In genomic region chr1:19484338-19484792, GRCh38 we compare ENCODE assay signal across 8 cellular contexts. TPM values are rescaled to one million over a fixed set of nuclear protein-coding genes. Genes with fewer than 3 reads are reported as not detected.
DNase-seq lines count a peak whose midpoint lies in the region; ATAC-seq and TF ChIP-seq lines count a peak whose summit lies in the region.

No MANE protein-coding gene starts in this region.

- H3K9me3 Mint-ChIP-seq in T-helper 2 cell treated with Interferon-gamma antibody and Interleukin-4, amounts not matched to agents 5 μg/mL and 100 μg/mL, for 36 hours: no peaks in the 10 kb centered on the region
- H3K9me3 Mint-ChIP-seq in endodermal cell: no peaks in the 10 kb centered on the region

- peak overlapping the region; percentile 79 for H3K4me2 ChIP-seq in neuronal stem cell (ENCODE audit: insufficient read depth, low read length, poor library complexity, severe bottlenecking)

- H2AFZ ChIP-seq in neuronal stem cell (ENCODE audit: low read length): peak overlapping the region; percentile 80

- H3K27me3 Mint-ChIP-seq in T-helper 2 cell treated with Interferon-gamma antibody and Interleukin-4, amounts not matched to agents 5 μg/mL and 100 μg/mL, for 36 hours (ENCODE audit: low read depth): no peaks in the 10 kb centered on the region
- H3K27me3 Mint-ChIP-seq in endodermal cell (ENCODE audit: insufficient read depth): no peaks in the 10 kb centered on the region

- H3K23ac ChIP-seq in neuronal stem cell (ENCODE audit: low read depth, low read length, poor library complexity): peak overlapping the region; percentile 13

- H3K4me1 Mint-ChIP-seq in T-helper 2 cell treated with Interferon-gamma antibody and Interleukin-4, amounts not matched to agents 5 μg/mL and 100 μg/mL, for 36 hours (ENCODE audit: low read depth): peaks cover 57% of the 10 kb centered on the region
- peaks cover 44% of the 10 kb centered on the region for H3K4me1 Mint-ChIP-seq in endodermal cell

- H3K4me3 ChIP-seq in GM12875 (ENCODE audit: low read depth, low read length) (peak overlapping the region; percentile 86), endodermal cell (ENCODE audit: low read length) (peak overlapping the region; percentile 90), neuronal stem cell (ENCODE audit: low read length in 2 of 2) (peak overlapping the region; percentile 98 to 100)

- H3K9me3 ChIP-seq in endodermal cell (ENCODE audit: control insufficient read depth, low read length) (no peaks in the 10 kb centered on the region), neuronal stem cell (replicated peaks in 1 of 2; ENCODE audit: control insufficient read depth in 2 of 2, insufficient read depth in 1 of 2, low read depth in 1 of 2, low read length in 2 of 2) (no peaks in the 10 kb centered on the region)

- H3K36me3 ChIP-seq in endodermal cell (ENCODE audit: control insufficient read depth, insufficient read depth, low read length) (peaks cover 28% of the 10 kb centered on the region), neuronal stem cell (replicated peaks in 1 of 2; ENCODE audit: control insufficient read depth in 2 of 2, insufficient read depth in 2 of 2, low read length in 2 of 2) (peaks cover 0 to 32% of the 10 kb centered on the region in 2 donors)

- no peak overlapping the region for H4K8ac ChIP-seq in neuronal stem cell (ENCODE audit: low read depth, low read length)

- H2BK12ac ChIP-seq in neuronal stem cell (ENCODE audit: low read length): peak overlapping the region; percentile 64

- H3K4ac ChIP-seq in neuronal stem cell (ENCODE audit: low read length): no peak overlapping the region

- DNase-seq in T-helper 2 cell treated with Interferon-gamma antibody and Interleukin-4, amounts not matched to agents 5 μg/mL and 100 μg/mL, for 36 hours (ENCODE audit: low spot score): no peak
- DNase-seq in endodermal cell (no peak), neuronal stem cell (ENCODE audit: low spot score) (no peak), NAMALWA (ENCODE audit: low spot score) (no peak), hippocampal formation (lab: John Stamatoyannopoulos, UW) (no peak), GM19240 (ENCODE audit: insufficient read length, low spot score) (no peak)

- H4K91ac ChIP-seq in neuronal stem cell (ENCODE audit: low read depth, low read length, poor library complexity): peak overlapping the region; percentile 59

- peaks cover 41% of the 10 kb centered on the region for H3K36me3 Mint-ChIP-seq in T-helper 2 cell treated with Interferon-gamma antibody and Interleukin-4, amounts not matched to agents 5 μg/mL and 100 μg/mL, for 36 hours (ENCODE audit: low read depth)
- H3K36me3 Mint-ChIP-seq in endodermal cell (ENCODE audit: low read depth): peaks cover 21% of the 10 kb centered on the region

- TF ChIP-seq CTCF in GM12875 (IDR thresholded peaks at IDR 0.05; ENCODE audit: borderline replicate concordance, insufficient read depth, low read depth, low read length): no peak
- no peak for TF ChIP-seq CTCF in endodermal cell (conservative IDR thresholded peaks at IDR 0.05)

- H3K18ac ChIP-seq in neuronal stem cell (ENCODE audit: low read length): peak overlapping the region; percentile 96

- H3K14ac ChIP-seq in neuronal stem cell (ENCODE audit: low read length): peak overlapping the region; percentile 64

- H3K4me1 ChIP-seq in endodermal cell (ENCODE audit: control insufficient read depth, insufficient read depth, low read length) (peaks cover 18% of the 10 kb centered on the region), neuronal stem cell (ENCODE audit: control insufficient read depth in 2 of 2, insufficient read depth in 1 of 2, low read depth in 1 of 2, low read length in 2 of 2) (peaks cover 21 to 27% of the 10 kb centered on the region in 2 donors)

- H3K27me3 ChIP-seq in endodermal cell (ENCODE audit: control insufficient read depth, insufficient read depth, low read length, poor library complexity, severe bottlenecking): no peaks in the 10 kb centered on the region
- no peaks in the 10 kb centered on the region for H3K27me3 ChIP-seq in neuronal stem cell (ENCODE audit: control insufficient read depth in 3 of 3, insufficient read depth in 3 of 3, low read depth in 1 of 3, low read length in 3 of 3)

- peak overlapping the region; percentile 13 for H2BK120ac ChIP-seq in neuronal stem cell (ENCODE audit: low read depth, low read length)

- H3K4me3 Mint-ChIP-seq in T-helper 2 cell treated with Interferon-gamma antibody and Interleukin-4, amounts not matched to agents 5 μg/mL and 100 μg/mL, for 36 hours: peak overlapping the region; percentile 92
- peak overlapping the region; percentile 93 for H3K4me3 Mint-ChIP-seq in endodermal cell

- peak overlapping the region; percentile 55 for H2BK5ac ChIP-seq in neuronal stem cell (ENCODE audit: low read length)

- ATAC-seq in GM21360 (IDR thresholded peaks at IDR 0.05; ENCODE audit: unreplicated experiment): no peak

- peak overlapping the region; percentile 9 for H2AK5ac ChIP-seq in neuronal stem cell (ENCODE audit: low read depth, low read length)

- H3K27ac ChIP-seq in endodermal cell (ENCODE audit: low read depth, low read length) (peak overlapping the region; percentile 62), neuronal stem cell (replicated peaks; ENCODE audit: low read length) (no peak overlapping the region)

- H2BK15ac ChIP-seq in neuronal stem cell (ENCODE audit: low read length): no peak overlapping the region

- WGBS in endodermal cell (ENCODE audit: insufficient coverage in 1 of 2, insufficient read length in 1 of 2), 2 experiments: 5% methylated on average over 19 to 32 of the region's 32 CpGs
- WGBS in neuronal stem cell (ENCODE audit: extremely low coverage in 2 of 2, insufficient read length in 2 of 2, insufficient replicate concordance in 1 of 2), 2 donors: no CpG with 5 or more reads among the region's 32 CpGs

- H3K27ac Mint-ChIP-seq in T-helper 2 cell treated with Interferon-gamma antibody and Interleukin-4, amounts not matched to agents 5 μg/mL and 100 μg/mL, for 36 hours: peak overlapping the region; percentile 91
- peak overlapping the region; percentile 92 for H3K27ac Mint-ChIP-seq in endodermal cell

- H3K9ac ChIP-seq in endodermal cell (ENCODE audit: extremely low read depth, low read length, poor library complexity, severe bottlenecking): peak overlapping the region; percentile 82
- peak overlapping the region; percentile 97 for H3K9ac ChIP-seq in neuronal stem cell (ENCODE audit: low read depth, low read length, poor library complexity)

- H3K79me1 ChIP-seq in neuronal stem cell (ENCODE audit: low read depth, low read length): peaks cover 11% of the 10 kb centered on the region

RNA-seq across cellular contexts. Expression of gene CAPZB, which starts 1.0 kb away (rescaled TPM):
- 100 to 1,000 TPM; 334 to 362 TPM for total RNA-seq in endodermal cell
- 254 TPM for polyA plus RNA-seq in endodermal cell (2013, experiment 1 of 2)
- 240 TPM for polyA plus RNA-seq in endodermal cell (2013, experiment 2 of 2)
- polyA plus RNA-seq in neuronal stem cell (2013, experiment 1 of 2): 295 TPM
- polyA plus RNA-seq in neuronal stem cell (2013, experiment 2 of 2): 299 TPM
